Comparison of ENCODE assay signal across 13 cellular contexts in the genomic region with DNA sequence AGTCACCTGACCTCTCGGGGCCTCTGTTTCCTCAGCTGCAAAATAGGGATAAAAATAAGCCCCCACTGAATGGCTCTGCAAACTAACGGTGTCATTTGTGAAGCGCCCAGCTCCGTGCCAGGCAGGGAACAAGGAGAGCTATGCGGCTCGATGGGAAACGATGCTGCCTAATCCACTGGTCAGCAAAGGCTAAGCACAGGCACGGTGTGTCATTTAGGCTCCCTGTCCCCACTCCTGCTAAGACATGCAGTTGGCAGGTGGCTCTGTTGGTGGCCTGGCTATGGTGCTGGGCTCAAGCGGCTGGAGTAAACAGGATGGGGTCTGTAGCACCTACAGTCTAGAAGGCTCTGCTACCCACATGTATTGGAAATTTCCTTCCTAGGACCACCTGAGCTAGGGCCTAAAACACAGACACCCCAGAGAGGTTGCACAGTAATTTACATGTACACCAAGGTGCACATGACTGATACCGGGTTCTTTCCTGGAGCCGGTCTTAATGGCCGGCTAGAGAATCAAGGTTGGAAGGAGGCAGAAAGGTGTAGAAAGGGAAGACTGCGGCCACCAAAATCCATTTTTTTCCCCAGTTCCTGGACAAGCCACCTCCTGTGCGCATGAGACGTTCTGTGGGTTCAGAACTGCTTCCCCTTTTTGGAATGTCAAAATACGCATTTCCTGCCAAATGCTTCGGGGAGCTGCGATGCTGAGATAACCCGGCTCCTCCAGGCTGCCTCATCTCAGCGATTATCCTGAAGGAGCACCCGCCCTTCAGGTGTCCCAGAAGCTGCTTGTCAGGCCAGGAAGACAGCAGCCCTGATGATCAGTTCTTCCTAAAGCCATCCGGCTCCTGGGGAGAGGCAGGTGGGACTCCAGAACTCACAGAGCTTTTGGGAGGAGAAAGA. TPM values are rescaled to one million over a fixed set of nuclear protein-coding genes. Genes with fewer than 3 reads are reported as not detected.
DNase-seq lines count a peak whose midpoint lies in the region; ATAC-seq and TF ChIP-seq lines count a peak whose summit lies in the region.
"Had no signal": no experiment of that assay in that cellular context is flagged by ENCODE, and none has a peak within 500 bp of the region (broad histone marks: within the 10 kb centered on the region; RNA-seq: fewer than 3 reads in every experiment).

No MANE protein-coding gene starts in this region.

- no peaks in the 10 kb centered on the region for H3K9me3 Mint-ChIP-seq in T-helper 2 cell treated with Interferon-gamma antibody and Interleukin-4, amounts not matched to agents 5 μg/mL and 100 μg/mL, for 36 hours
- H3K9me3 Mint-ChIP-seq in stimulated activated naive B cell treated with anti-CD40 and anti-IgM and Interleukin-4, amounts not matched to agents 10 μg/mL and 1 μg/mL and 100 μg/mL, for 72 hours: no peaks in the 10 kb centered on the region

- no peaks in the 10 kb centered on the region for H3K79me2 ChIP-seq in OCI-LY3 (ENCODE audit: low read length)

- no peak overlapping the region for H3K4me3 Mint-ChIP-seq in T-helper 2 cell treated with Interferon-gamma antibody and Interleukin-4, amounts not matched to agents 5 μg/mL and 100 μg/mL, for 36 hours
- H3K4me3 Mint-ChIP-seq in stimulated activated naive B cell treated with anti-CD40 and anti-IgM and Interleukin-4, amounts not matched to agents 10 μg/mL and 1 μg/mL and 100 μg/mL, for 72 hours: peak overlapping the region; percentile 89 to 97

- DNase-seq in T-helper 2 cell treated with Interferon-gamma antibody and Interleukin-4, amounts not matched to agents 5 μg/mL and 100 μg/mL, for 36 hours (ENCODE audit: low spot score): peak; percentile 2
- no peak for DNase-seq in T-helper 2 cell
- peak in 2 of 3 donors; percentile 40 to 43 for DNase-seq in right cardiac atrium
- DNase-seq in stimulated activated naive B cell treated with anti-CD40 and anti-IgM and Interleukin-4, amounts not matched to agents 10 μg/mL and 1 μg/mL and 100 μg/mL, for 72 hours: peak; percentile 47
- DNase-seq in putamen (ENCODE audit: low spot score): no peak
- DNase-seq: ACHN, HCEC 1CT, KG1 had no signal

- H3K27me3 ChIP-seq in OCI-LY3 (ENCODE audit: low read depth, low read length) (0 out of 2 replicates have a peak, but pooled peaks cover 8% of the 10 kb centered on the region), right cardiac atrium (ENCODE audit: control insufficient read depth, insufficient read depth) (no peaks in the 10 kb centered on the region)
- H3K27me3 ChIP-seq: ovary had no signal

- peak overlapping the region; percentile 41 for H3K4me3 ChIP-seq in OCI-LY3 (ENCODE audit: low read length)
- H3K4me3 ChIP-seq in right cardiac atrium (ENCODE audit: low read length): no peak overlapping the region
- H3K4me3 ChIP-seq: ovary, SK-N-MC had no signal

- no peak for TF ChIP-seq CTCF in OCI-LY3 (IDR thresholded peaks at IDR 0.05; ENCODE audit: low read depth, low read length)

- H3K36me3 ChIP-seq in OCI-LY3 (replicated peaks; ENCODE audit: low read depth, low read length): no peaks in the 10 kb centered on the region
- H3K36me3 ChIP-seq: ovary had no signal

- H3K36me3 Mint-ChIP-seq in T-helper 2 cell treated with Interferon-gamma antibody and Interleukin-4, amounts not matched to agents 5 μg/mL and 100 μg/mL, for 36 hours (ENCODE audit: low read depth): no peaks in the 10 kb centered on the region
- H3K36me3 Mint-ChIP-seq in stimulated activated naive B cell treated with anti-CD40 and anti-IgM and Interleukin-4, amounts not matched to agents 10 μg/mL and 1 μg/mL and 100 μg/mL, for 72 hours: peaks cover 4 to 12% of the 10 kb centered on the region in 2 donors

- H3K9me3 ChIP-seq in OCI-LY3 (ENCODE audit: insufficient read depth, low read length): no peaks in the 10 kb centered on the region
- H3K9me3 ChIP-seq in right cardiac atrium (ENCODE audit: control insufficient read depth, low read length): no peaks in the 10 kb centered on the region
- H3K9me3 ChIP-seq: ovary had no signal

- no peak overlapping the region for H3K27ac ChIP-seq in OCI-LY3 (ENCODE audit: low read length)
- H3K27ac ChIP-seq in right cardiac atrium (ENCODE audit: low read length): no peak overlapping the region
- H3K27ac ChIP-seq: ovary, SK-N-MC had no signal

- ATAC-seq in right cardiac atrium: peak in 1 of 2 donors; percentile 2
- peak; percentile 78 to 82 for ATAC-seq in stimulated activated naive B cell treated with anti-CD40 and anti-IgM and Interleukin-4, amounts not matched to agents 10 μg/mL and 1 μg/mL and 100 μg/mL, for 72 hours (replicated peaks)
- no peak for ATAC-seq in GM19328 (IDR thresholded peaks at IDR 0.05; ENCODE audit: unreplicated experiment)
- no peak for ATAC-seq in GM21423 (IDR thresholded peaks at IDR 0.05; ENCODE audit: unreplicated experiment)

- H3K4me1 ChIP-seq in OCI-LY3 (ENCODE audit: low read length): peaks cover 12% of the 10 kb centered on the region
- peaks cover 5% of the 10 kb centered on the region for H3K4me1 ChIP-seq in right cardiac atrium (ENCODE audit: control insufficient read depth, insufficient read depth, low read length)

- H3K4me2 ChIP-seq in OCI-LY3 (ENCODE audit: low read length): peak overlapping the region; percentile 46

- no peaks in the 10 kb centered on the region for H4K20me1 ChIP-seq in OCI-LY3 (ENCODE audit: insufficient read depth, low read length)

- H3K27ac Mint-ChIP-seq in T-helper 2 cell treated with Interferon-gamma antibody and Interleukin-4, amounts not matched to agents 5 μg/mL and 100 μg/mL, for 36 hours: no peak overlapping the region
- H3K27ac Mint-ChIP-seq in stimulated activated naive B cell treated with anti-CD40 and anti-IgM and Interleukin-4, amounts not matched to agents 10 μg/mL and 1 μg/mL and 100 μg/mL, for 72 hours: peak overlapping the region; percentile 98

- H3K9ac ChIP-seq in OCI-LY3 (ENCODE audit: low read length): no peak overlapping the region; the same call in 1 of the 2 replicates

- WGBS in right cardiac atrium: 50% methylated on average over 22 of the region's 22 CpGs

- peak overlapping the region; percentile 64; the same call in 1 of the 2 replicates for H2AFZ ChIP-seq in OCI-LY3 (ENCODE audit: low read depth, low read length)

- peaks cover 15% of the 10 kb centered on the region for H3K4me1 Mint-ChIP-seq in T-helper 2 cell treated with Interferon-gamma antibody and Interleukin-4, amounts not matched to agents 5 μg/mL and 100 μg/mL, for 36 hours (ENCODE audit: low read depth)
- peaks cover 28 to 46% of the 10 kb centered on the region in 2 donors for H3K4me1 Mint-ChIP-seq in stimulated activated naive B cell treated with anti-CD40 and anti-IgM and Interleukin-4, amounts not matched to agents 10 μg/mL and 1 μg/mL and 100 μg/mL, for 72 hours

- H3K27me3 Mint-ChIP-seq in T-helper 2 cell treated with Interferon-gamma antibody and Interleukin-4, amounts not matched to agents 5 μg/mL and 100 μg/mL, for 36 hours (ENCODE audit: low read depth): peaks cover 17% of the 10 kb centered on the region
- H3K27me3 Mint-ChIP-seq in stimulated activated naive B cell treated with anti-CD40 and anti-IgM and Interleukin-4, amounts not matched to agents 10 μg/mL and 1 μg/mL and 100 μg/mL, for 72 hours: peaks cover 6 to 11% of the 10 kb centered on the region in 2 donors

- intact Hi-C loops in right cardiac atrium (cut with DNase I): no loop called here

RNA-seq across cellular contexts. Expression of gene CACNA2D4, which starts 1.0 kb away (rescaled TPM):
- total RNA-seq in right cardiac atrium: 1 to 10 TPM; 1.0 to 3.0 (median 1.9) TPM
- polyA plus RNA-seq in right cardiac atrium: 1.2 TPM

Comparison
In these comparisons a context has a peak if more than half of its experiments do, and no peak if none do; other contexts are left out.
1. DNase-seq: peak in T-helper 2 cell treated with Interferon-gamma antibody and Interleukin-4, amounts not matched to agents 5 μg/mL and 100 μg/mL, for 36 hours (single experiment), right cardiac atrium (2 of 3) and stimulated activated naive B cell treated with anti-CD40 and anti-IgM and Interleukin-4, amounts not matched to agents 10 μg/mL and 1 μg/mL and 100 μg/mL, for 72 hours (single experiment); none in T-helper 2 cell (0 of 5) and putamen (single experiment).
2. ATAC-seq: peak in stimulated activated naive B cell treated with anti-CD40 and anti-IgM and Interleukin-4, amounts not matched to agents 10 μg/mL and 1 μg/mL and 100 μg/mL, for 72 hours (2 of 2); none in GM19328 (single experiment) and GM21423 (single experiment).